Comparison of ENCODE assay signal across 8 cellular contexts in the genomic region with DNA sequence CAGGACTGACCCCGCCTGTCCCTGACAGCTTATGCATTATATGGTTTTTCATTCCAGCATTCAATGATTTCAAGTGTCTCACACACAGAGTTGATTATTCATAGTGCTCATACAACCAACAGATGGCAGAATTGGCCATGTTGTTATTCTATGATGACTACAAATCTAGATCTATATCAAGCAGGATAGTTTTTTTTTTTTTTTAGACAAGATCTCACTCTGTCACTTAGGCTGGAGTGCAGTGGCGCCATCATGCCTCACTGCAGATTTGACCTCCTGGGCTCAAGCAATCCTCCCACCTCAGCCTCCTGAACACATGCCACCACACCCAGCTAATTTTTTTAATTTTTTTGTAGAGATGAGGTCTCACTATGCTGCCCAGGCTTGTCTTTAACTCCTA. TPM values are rescaled to one million over a fixed set of nuclear protein-coding genes. Genes with fewer than 3 reads are reported as not detected.
DNase-seq lines count a peak whose midpoint lies in the region; FAIRE-seq and TF ChIP-seq lines count a peak whose summit lies in the region.

No MANE protein-coding gene starts in this region.

- H3K9ac ChIP-seq in endodermal cell (ENCODE audit: extremely low read depth, low read length, poor library complexity, severe bottlenecking) = no peak overlapping the region

- no peak overlapping the region for H3K4me3 Mint-ChIP-seq in HFFc6
- no peak overlapping the region for H3K4me3 Mint-ChIP-seq in endodermal cell

- peaks cover 2% of the 10 kb centered on the region for H3K27me3 ChIP-seq in endodermal cell (ENCODE audit: control insufficient read depth, insufficient read depth, low read length, poor library complexity, severe bottlenecking)

- peaks cover 22% of the 10 kb centered on the region for H3K27me3 Mint-ChIP-seq in HFFc6 (ENCODE audit: insufficient read depth)
- peaks cover 4% of the 10 kb centered on the region for H3K27me3 Mint-ChIP-seq in endodermal cell (ENCODE audit: insufficient read depth)

- no peak overlapping the region for H3K4me3 ChIP-seq in endodermal cell (ENCODE audit: low read length)

- DNase-seq in DMS79 (lab: John Stamatoyannopoulos, UW) = peak; percentile 3
- no peak for DNase-seq in DMS79 treated with DMSO at 0.1 percent for 48 hours (lab: John Stamatoyannopoulos, UW)
- peak; percentile 72 for DNase-seq in HFFc6
- DNase-seq in RCC 7860 (ENCODE audit: low spot score) = peak; percentile 61
- peak; percentile 34 to 51 for DNase-seq in erythroblast (lab: John Stamatoyannopoulos, UW)
- peak; percentile 45 for DNase-seq in stimulated activated CD8-positive, alpha-beta memory T cell treated with anti-CD3 and anti-CD28 coated beads, Interleukin-4, amount 100 ng/mL, for 48 hours
- DNase-seq in endodermal cell = no peak
- no peak for DNase-seq in COLO668 (lab: John Stamatoyannopoulos, UW; ENCODE audit: unreplicated experiment)

- peaks cover 8% of the 10 kb centered on the region for H3K4me1 ChIP-seq in endodermal cell (ENCODE audit: control insufficient read depth, insufficient read depth, low read length)

- H3K36me3 Mint-ChIP-seq in HFFc6 (ENCODE audit: low read depth) (no peaks in the 10 kb centered on the region), endodermal cell (ENCODE audit: low read depth) (no peaks in the 10 kb centered on the region)

- no peak overlapping the region for H3K27ac ChIP-seq in endodermal cell (ENCODE audit: low read depth, low read length)

- 88 to 100% methylated on average over 1 to 2 of the region's 2 CpGs for WGBS in endodermal cell (ENCODE audit: insufficient coverage in 1 of 2, insufficient read length in 1 of 2), 2 experiments

- H3K27ac Mint-ChIP-seq in HFFc6 = no peak overlapping the region
- H3K27ac Mint-ChIP-seq in endodermal cell = no peak overlapping the region

- H3K9me3 ChIP-seq in endodermal cell (ENCODE audit: control insufficient read depth, low read length) = no peaks in the 10 kb centered on the region

- H3K36me3 ChIP-seq in endodermal cell (ENCODE audit: control insufficient read depth, insufficient read depth, low read length) = no peaks in the 10 kb centered on the region

- no peak for TF ChIP-seq POLR2A in erythroblast (IDR thresholded peaks at IDR 0.05; ENCODE audit: low read length)

- H3K9me3 Mint-ChIP-seq in HFFc6 (no peaks in the 10 kb centered on the region), endodermal cell (no peaks in the 10 kb centered on the region)

- peaks cover 6% of the 10 kb centered on the region; the same call in 1 of the 2 replicates for H3K4me1 Mint-ChIP-seq in HFFc6 (ENCODE audit: low read depth)
- H3K4me1 Mint-ChIP-seq in endodermal cell = peaks cover 24% of the 10 kb centered on the region

- peak; percentile 74 for FAIRE-seq in RCC 7860 (lab: Jason Lieb, UNC)

- TF ChIP-seq CTCF in HFFc6 (IDR thresholded peaks at IDR 0.05) (peak; percentile 75), endodermal cell (conservative IDR thresholded peaks at IDR 0.05) (no peak)

RNA-seq across cellular contexts. Expression of a gene that starts 40.1 kb away (rescaled TPM):
- 10 to 100 TPM; 33.5 to 46.7 (median 41.8) TPM for total RNA-seq in HFFc6 (2021; fragmentation: NEBNext Ultra II Directional; extraction: Animal tissue kit (Norgen Biotek cat#: 25700))
- 10 to 100 TPM; 23.8 to 33.8 TPM for total RNA-seq in endodermal cell
- 26.5 TPM for polyA plus RNA-seq in endodermal cell (2013, experiment 1 of 2)
- 21.1 TPM for polyA plus RNA-seq in endodermal cell (2013, experiment 2 of 2)

Comparison
In these comparisons a context has a peak if more than half of its experiments do, and no peak if none do; other contexts are left out.
1. DNase-seq: peak in DMS79 (single experiment), HFFc6 (single experiment), RCC 7860 (single experiment), erythroblast (2 of 2) and stimulated activated CD8-positive, alpha-beta memory T cell treated with anti-CD3 and anti-CD28 coated beads, Interleukin-4, amount 100 ng/mL, for 48 hours (single experiment); none in DMS79 treated with DMSO at 0.1 percent for 48 hours (single experiment), endodermal cell (single experiment) and COLO668 (single experiment).